1 cellular context compared by ENCODE assay signal in the genomic region with DNA sequence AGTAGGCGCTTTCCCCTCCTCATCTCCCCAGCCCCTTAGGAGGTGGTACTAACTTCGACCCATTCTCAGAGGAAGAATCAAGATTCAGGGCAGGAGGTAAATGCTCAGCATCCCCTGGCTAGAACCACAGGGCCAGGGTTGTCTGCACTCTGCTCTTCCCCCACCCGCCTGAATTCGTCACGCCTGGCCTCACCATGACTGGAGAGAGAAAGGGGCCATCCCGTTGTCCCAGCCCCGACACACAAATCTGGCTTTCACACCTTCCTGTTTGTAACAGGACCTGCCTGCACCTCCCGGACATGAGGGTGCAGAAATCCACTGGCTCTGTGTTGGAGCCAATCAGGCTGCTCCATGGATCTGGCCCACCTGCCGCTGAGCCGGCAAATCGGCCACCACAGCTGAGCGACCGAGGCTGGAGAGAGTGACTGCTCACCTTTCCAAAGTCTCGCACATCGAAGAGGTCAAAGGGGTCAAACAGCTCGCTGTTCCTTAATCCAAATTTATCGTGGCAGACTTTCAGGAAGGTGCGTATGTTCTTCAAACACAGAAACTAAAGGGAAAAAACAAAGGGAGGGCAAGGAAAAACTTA.
TF ChIP-seq lines count a peak whose summit lies in the region.

No MANE protein-coding gene starts in this region.

TF ChIP-seq in H1, 55 proteins besides CTCF, POLR2A, EP300 and RAD21:
- no peak for TF ChIP-seq SIX5 (IDR thresholded peaks at IDR 0.05; ENCODE audit: low read depth, low read length)
- no peak for TF ChIP-seq SP1 (IDR thresholded peaks at IDR 0.05; ENCODE audit: low read depth, low read length)
- no peak for TF ChIP-seq JUND (IDR thresholded peaks at IDR 0.05; ENCODE audit: low read length)
- TF ChIP-seq, protein P1, sequence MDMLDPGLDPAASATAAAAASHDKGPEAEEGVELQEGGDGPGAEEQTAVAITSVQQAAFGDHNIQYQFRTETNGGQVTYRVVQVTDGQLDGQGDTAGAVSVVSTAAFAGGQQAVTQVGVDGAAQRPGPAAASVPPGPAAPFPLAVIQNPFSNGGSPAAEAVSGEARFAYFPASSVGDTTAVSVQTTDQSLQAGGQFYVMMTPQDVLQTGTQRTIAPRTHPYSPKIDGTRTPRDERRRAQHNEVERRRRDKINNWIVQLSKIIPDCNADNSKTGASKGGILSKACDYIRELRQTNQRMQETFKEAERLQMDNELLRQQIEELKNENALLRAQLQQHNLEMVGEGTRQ (IDR thresholded peaks at IDR 0.05; ENCODE audit: low read length), result no peak
- TF ChIP-seq EZH2 (IDR thresholded peaks at IDR 0.05; ENCODE audit: low read depth, low read length, severe bottlenecking), result no peak
- no peak for TF ChIP-seq GTF2F1 (IDR thresholded peaks at IDR 0.05; ENCODE audit: borderline replicate concordance, low read depth, low read length)
- no peak for TF ChIP-seq NANOG (IDR thresholded peaks at IDR 0.05; ENCODE audit: insufficient read depth, low read depth, low read length, poor library complexity, severe bottlenecking)
- TF ChIP-seq, protein P2, sequence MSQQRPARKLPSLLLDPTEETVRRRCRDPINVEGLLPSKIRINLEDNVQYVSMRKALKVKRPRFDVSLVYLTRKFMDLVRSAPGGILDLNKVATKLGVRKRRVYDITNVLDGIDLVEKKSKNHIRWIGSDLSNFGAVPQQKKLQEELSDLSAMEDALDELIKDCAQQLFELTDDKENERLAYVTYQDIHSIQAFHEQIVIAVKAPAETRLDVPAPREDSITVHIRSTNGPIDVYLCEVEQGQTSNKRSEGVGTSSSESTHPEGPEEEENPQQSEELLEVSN (IDR thresholded peaks at IDR 0.05), result no peak
- no peak for TF ChIP-seq SIN3A (conservative IDR thresholded peaks at IDR 0.05 in 1 of 2, IDR thresholded peaks at IDR 0.05 in 1 of 2; ENCODE audit: low read depth in 1 of 2, low read length in 2 of 2)
- TF ChIP-seq ASH2L (IDR thresholded peaks at IDR 0.05; ENCODE audit: low read length), result no peak
- TF ChIP-seq KDM5A (IDR thresholded peaks at IDR 0.05; ENCODE audit: low read length), result no peak
- TF ChIP-seq CBX5 (IDR thresholded peaks at IDR 0.05; ENCODE audit: low read depth, low read length), result no peak
- no peak for TF ChIP-seq CTBP2 (IDR thresholded peaks at IDR 0.05; ENCODE audit: borderline replicate concordance, insufficient read depth, insufficient read length, low read length)
